Comparison of ENCODE assay signal across 11 cellular contexts in the genomic region with DNA sequence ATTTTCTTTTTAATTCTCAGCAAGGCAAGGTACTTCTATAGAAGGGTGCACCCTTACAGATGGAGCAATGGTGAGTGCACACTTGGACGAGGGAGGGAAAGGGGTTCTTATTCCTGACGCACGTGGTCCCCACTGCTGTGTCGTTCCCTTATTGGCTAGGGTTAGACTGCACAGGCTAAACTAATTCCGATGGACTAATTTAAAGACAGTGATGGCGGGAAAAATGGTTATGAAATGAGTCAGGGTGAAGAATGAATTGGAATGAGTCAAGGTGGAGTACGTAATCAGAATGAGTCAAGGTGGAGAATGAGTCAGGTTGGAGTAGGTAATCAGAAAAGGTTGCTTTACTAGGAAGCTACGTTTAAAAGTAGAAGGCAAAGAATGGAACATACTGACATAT. TPM values are rescaled to one million over a fixed set of nuclear protein-coding genes. Genes with fewer than 3 reads are reported as not detected.
DNase-seq lines count a peak whose midpoint lies in the region; ATAC-seq and TF ChIP-seq lines count a peak whose summit lies in the region.
"Had no signal": no experiment of that assay in that cellular context is flagged by ENCODE, and none has a peak within 500 bp of the region (broad histone marks: within the 10 kb centered on the region; RNA-seq: fewer than 3 reads in every experiment).

No MANE protein-coding gene starts in this region.

- H3K36me3 ChIP-seq in adrenal gland (replicated peaks in 1 of 2): no peaks in the 10 kb centered on the region
- H3K36me3 ChIP-seq: HAP-1 had no signal

- no peak for ATAC-seq in omental fat pad (ENCODE audit: low FRiP score)

- H3K9me3 ChIP-seq in adrenal gland (replicated peaks in 1 of 3): no peaks in the 10 kb centered on the region
- H3K9me3 ChIP-seq: HAP-1 had no signal

- no peaks in the 10 kb centered on the region for H3K27me3 Mint-ChIP-seq in activated T-cell treated with anti-CD3 and anti-CD28 coated beads, Interleukin-2, amount 50 U/mL, for 24 hours
- no peaks in the 10 kb centered on the region for H3K27me3 Mint-ChIP-seq in stimulated activated naive CD8-positive, alpha-beta T cell treated with anti-CD3 and anti-CD28 coated beads, Interleukin-15, Interleukin-2, amounts not matched to agents 100 ng/mL and 50 ng/mL, for 24 hours

- peaks cover 61% of the 10 kb centered on the region for H3K36me3 Mint-ChIP-seq in activated T-cell treated with anti-CD3 and anti-CD28 coated beads, Interleukin-2, amount 50 U/mL, for 24 hours (ENCODE audit: low read depth)
- peaks cover 29% of the 10 kb centered on the region for H3K36me3 Mint-ChIP-seq in stimulated activated naive CD8-positive, alpha-beta T cell treated with anti-CD3 and anti-CD28 coated beads, Interleukin-15, Interleukin-2, amounts not matched to agents 100 ng/mL and 50 ng/mL, for 24 hours (ENCODE audit: low read depth)

- H3K27me3 ChIP-seq in adrenal gland: no peaks in the 10 kb centered on the region

- TF ChIP-seq POLR2A in adrenal gland (IDR thresholded peaks at IDR 0.05): no peak

- CTCF ChIA-PET in HEK293T (lab: Yijun Ruan, JAX): no interaction called here

- POLR2A ChIA-PET in HEK293T (lab: Yijun Ruan, JAX): no interaction called here

- H3K27ac Mint-ChIP-seq in activated T-cell treated with anti-CD3 and anti-CD28 coated beads, Interleukin-2, amount 50 U/mL, for 24 hours: peak overlapping the region; percentile 100
- peak overlapping the region; percentile 98 for H3K27ac Mint-ChIP-seq in stimulated activated naive CD8-positive, alpha-beta T cell treated with anti-CD3 and anti-CD28 coated beads, Interleukin-15, Interleukin-2, amounts not matched to agents 100 ng/mL and 50 ng/mL, for 24 hours

- TF ChIP-seq CTCF in omental fat pad (IDR thresholded peaks at IDR 0.05) (no peak), adrenal gland (IDR thresholded peaks at IDR 0.05) (no peak)

- 69 to 79% (median 75%) methylated on average over 8 of the region's 8 CpGs for WGBS in adrenal gland, 4 donors

- no peak overlapping the region for H3K27ac ChIP-seq in adrenal gland
- H3K27ac ChIP-seq: KMS-11 had no signal

- peak; percentile 67 for DNase-seq in activated effector memory CD4-positive, alpha-beta T cell treated with anti-CD3 and anti-CD28 coated beads, Interleukin-2, amount 50 U/mL, for 16 hours
- no peak for DNase-seq in activated effector memory CD4-positive, alpha-beta T cell treated with Interleukin-2 at 50 U/mL for 16 hours
- peak; percentile 72 for DNase-seq in activated T-cell treated with anti-CD3 and anti-CD28 coated beads, Interleukin-2, amount 50 U/mL, for 24 hours
- DNase-seq in iris pigment epithelial cell (ENCODE audit: low read depth): peak; percentile 63
- DNase-seq in HEK293T (ENCODE audit: extremely low spot score): no peak
- no peak for DNase-seq in omental fat pad (ENCODE audit: low spot score)
- no peak for DNase-seq in adrenal gland
- DNase-seq: cortex of kidney had no signal

- H3K4me3 Mint-ChIP-seq in activated T-cell treated with anti-CD3 and anti-CD28 coated beads, Interleukin-2, amount 50 U/mL, for 24 hours: peak overlapping the region; percentile 98
- H3K4me3 Mint-ChIP-seq in stimulated activated naive CD8-positive, alpha-beta T cell treated with anti-CD3 and anti-CD28 coated beads, Interleukin-15, Interleukin-2, amounts not matched to agents 100 ng/mL and 50 ng/mL, for 24 hours: peak overlapping the region; percentile 65

- no peak overlapping the region for H3K4me3 ChIP-seq in adrenal gland
- H3K4me3 ChIP-seq: HAP-1 had no signal

- H3K9me3 Mint-ChIP-seq in activated T-cell treated with anti-CD3 and anti-CD28 coated beads, Interleukin-2, amount 50 U/mL, for 24 hours: peaks cover 18% of the 10 kb centered on the region
- H3K9me3 Mint-ChIP-seq in stimulated activated naive CD8-positive, alpha-beta T cell treated with anti-CD3 and anti-CD28 coated beads, Interleukin-15, Interleukin-2, amounts not matched to agents 100 ng/mL and 50 ng/mL, for 24 hours: peaks cover 8% of the 10 kb centered on the region

- H3K4me1 ChIP-seq in adrenal gland (replicated peaks in 1 of 2): peaks cover 7 to 27% of the 10 kb centered on the region in 2 donors

- H3K4me1 Mint-ChIP-seq in activated T-cell treated with anti-CD3 and anti-CD28 coated beads, Interleukin-2, amount 50 U/mL, for 24 hours (ENCODE audit: low read depth): peaks cover 64% of the 10 kb centered on the region
- H3K4me1 Mint-ChIP-seq in stimulated activated naive CD8-positive, alpha-beta T cell treated with anti-CD3 and anti-CD28 coated beads, Interleukin-15, Interleukin-2, amounts not matched to agents 100 ng/mL and 50 ng/mL, for 24 hours (ENCODE audit: low read depth): peaks cover 61% of the 10 kb centered on the region

- intact Hi-C loops in adrenal gland (cut with DNase I): loop anchor here in 1 of 2 donors (10.0 kb wide), 1 partner anchor 170 kb away; a partner anchor contains a TSS

TF ChIP-seq in HEK293T, 16 proteins besides CTCF, POLR2A, EP300 and RAD21:
- no peak for TF ChIP-seq ZNF384 (IDR thresholded peaks at IDR 0.05)
- no peak for TF ChIP-seq CTBP1 (IDR thresholded peaks at IDR 0.05; ENCODE audit: borderline replicate concordance)
- TF ChIP-seq HDGF (IDR thresholded peaks at IDR 0.05; ENCODE audit: borderline replicate concordance): no peak

RNA-seq across cellular contexts. Expression of a gene that starts 2.0 kb away (rescaled TPM):
- total RNA-seq in omental fat pad (10 to 100 TPM in 3 of 4 donors, 1 to 10 TPM in 1; 9.8 to 34.5 (median 18.4) TPM), adrenal gland (100 to 1,000 TPM in 1 of 8 donors, 10 to 100 TPM in 7; 16.2 to 914 (median 39.4) TPM)
- 1,000 to 10,000 TPM in 1 of 3 donors, 10 to 100 TPM in 2; 15.4 to 1,290 (median 24.5) TPM for polyA plus RNA-seq in adrenal gland

Comparison
In these comparisons a context has a peak if more than half of its experiments do, and no peak if none do; other contexts are left out.
1. DNase-seq: peak in activated effector memory CD4-positive, alpha-beta T cell treated with anti-CD3 and anti-CD28 coated beads, Interleukin-2, amount 50 U/mL, for 16 hours (single experiment), activated T-cell treated with anti-CD3 and anti-CD28 coated beads, Interleukin-2, amount 50 U/mL, for 24 hours (single experiment) and iris pigment epithelial cell (single experiment); none in activated effector memory CD4-positive, alpha-beta T cell treated with Interleukin-2 at 50 U/mL for 16 hours (single experiment), HEK293T (single experiment), omental fat pad (single experiment) and adrenal gland (0 of 7).